ENCODE assay signal across 8 cellular contexts in genomic region chr17:77887464-77888241, GRCh38.
DNase-seq lines count a peak whose midpoint lies in the region; ATAC-seq, FAIRE-seq and TF ChIP-seq lines count a peak whose summit lies in the region.

No MANE protein-coding gene starts in this region.

- no peak for FAIRE-seq in small intestine (lab: Jason Lieb, UNC)

- no peaks in the 10 kb centered on the region for H3K9me3 ChIP-seq in AG04450 (ENCODE audit: control insufficient read depth, insufficient read depth, low read length)
- H3K9me3 ChIP-seq in small intestine (ENCODE audit: control insufficient read depth, low read depth): no peaks in the 10 kb centered on the region

- CTCF ChIA-PET in AG04450 (lab: Charles Lee): no interaction called here

- ATAC-seq in activated CD4-positive, CD25-positive, alpha-beta regulatory T cell treated with anti-CD3 and anti-CD28 coated beads, Interleukin-2, amount 50 U/mL, for 24 hours: peak; percentile 83 to 84
- no peak for ATAC-seq in GM18858 (IDR thresholded peaks at IDR 0.05; ENCODE audit: unreplicated experiment)

- peak; percentile 16 for DNase-seq in AG04450 (ENCODE audit: low read depth, low spot score)
- peak; percentile 65 for DNase-seq in M059J (ENCODE audit: low read depth)
- DNase-seq in caudate nucleus (lab: John Stamatoyannopoulos, UW): peak in 47 of 61 donors; percentile 21 to 85 (median 61)
- peak; percentile 65 for DNase-seq in iris pigment epithelial cell (ENCODE audit: low read depth)
- peak; percentile 46 for DNase-seq in small intestine
- DNase-seq in GM20000 (ENCODE audit: low spot score): no peak

- WGBS in small intestine, 3 donors: 3 to 6% (median 5%) methylated on average over 44 of the region's 44 CpGs

- peaks cover 0 to 10% of the 10 kb centered on the region in 2 donors for H3K4me1 ChIP-seq in small intestine (ENCODE audit: control insufficient read depth in 2 of 2, insufficient read depth in 1 of 2, low read depth in 1 of 2, low read length in 1 of 2)

- peak overlapping the region; percentile 69 for H3K4me3 ChIP-seq in AG04450 (ENCODE audit: low read depth, low read length)
- H3K4me3 ChIP-seq in small intestine (ENCODE audit: low read depth in 1 of 2, low read length in 2 of 2): peak overlapping the region in 1 of 2 donors; percentile 42

- POLR2A ChIA-PET in AG04450 (lab: Yijun Ruan, JAX): interaction anchor here (1.1 kb wide), 1 partner anchor 70 kb away, joined by 10 read pairs; the partner anchor contains the start of gene TNRC6C

- H3K36me3 ChIP-seq in small intestine (ENCODE audit: control insufficient read depth in 2 of 2, insufficient read depth in 2 of 2, low read length in 2 of 2): no peaks in the 10 kb centered on the region

- peaks cover 27% of the 10 kb centered on the region for H3K27me3 ChIP-seq in AG04450 (ENCODE audit: control insufficient read depth, insufficient read depth, low read length)
- no peaks in the 10 kb centered on the region for H3K27me3 ChIP-seq in small intestine (ENCODE audit: control insufficient read depth in 2 of 2, insufficient read depth in 2 of 2, low read length in 2 of 2)

- no peak overlapping the region for H3K27ac ChIP-seq in AG04450 (ENCODE audit: low read depth, low read length)
- peak overlapping the region; percentile 89 for H3K27ac ChIP-seq in caudate nucleus (ENCODE audit: low read depth, low read length)
- peak overlapping the region in 1 of 2 donors; percentile 90 for H3K27ac ChIP-seq in small intestine (ENCODE audit: low read depth in 1 of 2, low read length in 1 of 2)

- TF ChIP-seq CTCF in AG04450 (IDR thresholded peaks at IDR 0.05; ENCODE audit: low read depth, low read length) (no peak), GM20000 (IDR thresholded peaks at IDR 0.05; ENCODE audit: extremely low read depth, missing control alignments) (no peak)
